ENCODE assay signal across 36 cellular contexts in the genomic region with DNA sequence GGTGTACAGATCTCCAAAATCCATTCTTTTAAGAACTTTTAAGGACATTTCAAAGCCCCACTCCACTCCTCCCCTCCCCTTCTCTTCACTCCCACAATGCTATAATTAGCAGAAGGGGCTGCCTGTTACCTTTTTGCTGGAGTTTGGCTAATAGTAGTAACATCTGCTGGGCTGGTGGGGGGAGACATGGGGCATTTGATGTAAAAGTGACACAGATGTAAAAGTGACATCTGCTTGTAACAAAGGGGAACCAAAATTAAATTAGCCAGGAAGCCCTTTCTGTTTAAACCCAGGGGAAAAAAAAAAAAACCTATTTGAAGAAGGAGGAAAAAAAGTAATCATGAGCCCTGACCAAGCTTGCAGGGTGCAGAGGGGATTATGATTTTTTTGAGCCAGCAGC. TPM values are rescaled to one million over a fixed set of nuclear protein-coding genes. Genes with fewer than 3 reads are reported as not detected.
"Had no signal": no experiment of that assay in that cellular context is flagged by ENCODE, and none has a peak within 500 bp of the region (broad histone marks: within the 10 kb centered on the region; RNA-seq: fewer than 3 reads in every experiment).

No MANE protein-coding gene starts in this region.

- H3K4me1 ChIP-seq: adrenal gland, SJCRH30 had no signal

- H3K27ac ChIP-seq: adrenal gland, KMS-11, PC-9, SJCRH30, VCaP had no signal

- H3K36me3 ChIP-seq: adrenal gland, SJCRH30 had no signal

- H3K4me2 ChIP-seq: KMS-11, PC-9 had no signal

- H3K9me3 ChIP-seq: adrenal gland, SJCRH30 had no signal

- H3K9ac ChIP-seq: KMS-11 had no signal

- H3K4me3 ChIP-seq: adrenal gland, PC-9, SJCRH30 had no signal

- DNase-seq: activated B cell treated with CpG ODN at 0.5 μM for 24 hours; activated CD4-positive, alpha-beta memory T cell treated with anti-CD3 and anti-CD28 coated beads for 36 hours; activated CD4-positive, alpha-beta T cell treated with anti-CD3 and anti-CD28 coated beads for 4 hours; activated CD4-positive, alpha-beta T cell treated with anti-CD3 and anti-CD28 coated beads, Interleukin-2, amount 50 U/mL, for 1 hour; activated CD4-positive, CD25-positive, alpha-beta regulatory T cell treated with anti-CD3 and anti-CD28 coated beads, Interleukin-2, amount 50 U/mL, for 72 hours; activated CD8-positive, alpha-beta memory T cell treated with anti-CD3 and anti-CD28 coated beads, Interleukin-2, amount 50 U/mL, for 4 hours; activated gamma-delta T cell treated with Interleukin-2 at 50 U/mL for 16 hours; activated naive CD4-positive, alpha-beta T cell treated with anti-CD3 and anti-CD28 coated beads for 36 hours; activated T-cell treated with anti-CD3 and anti-CD28 coated beads for 4 hours; activated T-cell treated with anti-CD3 and anti-CD28 coated beads, Interleukin-2, amount 50 U/mL, for 4 hours; adrenal gland; caudate nucleus; cerebellar nuclear complex; NCI-H1105; NCI-H1417 treated with DMSO at 0.1 percent for 48 hours; NCI-H187 treated with DMSO at 0.1 percent for 48 hours; NCI-H2081; NCI-H345; NCI-H69; NK-92 treated with Interleukin-12 subunit alpha and Interleukin-12 subunit beta, amount 100 ng/mL, for 24 hours; PC-9; SHP77; SJCRH30; SW 1271; T-helper 1 cell; T-helper 2 cell; T-helper 9 cell had no signal

- ATAC-seq: activated naive CD4-positive, alpha-beta T cell treated with anti-CD3 and anti-CD28 coated beads, Interleukin-2, amount 50 U/mL, for 72 hours; activated T-cell treated with anti-CD3 and anti-CD28 coated beads, Interleukin-2, amount 50 U/mL, for 4 hours had no signal

- FAIRE-seq: bronchial epithelial cell had no signal

RNA-seq across cellular contexts. Expression of a gene that starts 5.4 kb away (rescaled TPM):
- total RNA-seq: activated B cell treated with CpG ODN at 0.5 μM for 24 hours; activated CD4-positive, alpha-beta memory T cell treated with anti-CD3 and anti-CD28 coated beads for 36 hours; activated naive CD4-positive, alpha-beta T cell treated with anti-CD3 and anti-CD28 coated beads for 36 hours; activated naive CD4-positive, alpha-beta T cell treated with anti-CD3 and anti-CD28 coated beads, Interleukin-2, amount 50 U/mL, for 72 hours; activated T-cell treated with anti-CD3 and anti-CD28 coated beads, Interleukin-2, amount 50 U/mL, for 4 hours; activated T-helper 1 cell treated with anti-CD3 and anti-CD28 coated beads, Interleukin-12 subunit alpha, Interleukin-12 subunit beta, Interleukin-2, Interleukin-4 antibody, amounts not matched to agents 30 ng/mL and 10 ng/mL and 1 ng/mL, durations not matched to agents 14 hours and 24 hours and 36 hours; bronchial epithelial cell; M059J; NCI-H460; OCI-LY7; PC-9; RPMI7951; SJCRH30 had no signal
